13 cellular contexts compared by ENCODE assay signal in the genomic region with DNA sequence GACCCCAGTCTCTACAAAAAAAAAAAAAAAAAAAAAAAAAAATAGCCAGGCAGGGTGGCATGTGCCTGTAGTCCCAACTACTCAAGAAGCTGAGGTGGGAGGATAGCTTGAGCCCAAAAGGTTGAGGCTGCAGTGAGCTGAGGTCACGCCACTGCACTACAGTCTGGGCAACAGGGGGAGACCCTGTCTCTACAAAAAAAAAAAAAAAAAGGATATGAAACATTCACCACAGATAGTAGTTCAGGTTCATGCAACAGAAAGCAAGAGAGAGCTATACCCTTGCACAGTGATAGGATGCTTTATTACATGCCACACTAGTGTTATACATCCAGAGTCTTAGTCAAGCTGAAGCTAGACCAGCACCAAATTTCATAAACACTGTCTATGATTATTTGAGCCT.
DNase-seq lines count a peak whose midpoint lies in the region; ATAC-seq and TF ChIP-seq lines count a peak whose summit lies in the region.
"Had no signal": no experiment of that assay in that cellular context is flagged by ENCODE, and none has a peak within 500 bp of the region (broad histone marks: within the 10 kb centered on the region; RNA-seq: fewer than 3 reads in every experiment).

No MANE protein-coding gene starts in this region.

- H3K36me3 Mint-ChIP-seq in stimulated activated effector memory CD8-positive, alpha-beta T cell treated with anti-CD3 and anti-CD28 coated beads, Interleukin-12 subunit alpha, Interleukin-12 subunit beta, amount 100 ng/mL, for 72 hours, result peaks cover 20% of the 10 kb centered on the region

- no peak overlapping the region for H3K4me3 ChIP-seq in GM06990 (replicated peaks; ENCODE audit: low read depth, low read length)
- no peak overlapping the region for H3K4me3 ChIP-seq in BE2C (ENCODE audit: low read depth, low read length)
- H3K4me3 ChIP-seq in breast epithelium, result no peak overlapping the region
- H3K4me3 ChIP-seq: heart left ventricle had no signal

- POLR2A ChIA-PET in HEK293T (lab: Yijun Ruan, JAX), result no interaction called here

- no peak overlapping the region for H3K27ac Mint-ChIP-seq in stimulated activated effector memory CD8-positive, alpha-beta T cell treated with anti-CD3 and anti-CD28 coated beads, Interleukin-12 subunit alpha, Interleukin-12 subunit beta, amount 100 ng/mL, for 72 hours

- H3K9me3 ChIP-seq in BE2C (no peaks in the 10 kb centered on the region), breast epithelium (peaks cover 8 to 10% of the 10 kb centered on the region in 2 donors)

- CTCF ChIA-PET in HEK293T (lab: Yijun Ruan, JAX), result no interaction called here

- no peak overlapping the region for H3K4me3 Mint-ChIP-seq in stimulated activated effector memory CD8-positive, alpha-beta T cell treated with anti-CD3 and anti-CD28 coated beads, Interleukin-12 subunit alpha, Interleukin-12 subunit beta, amount 100 ng/mL, for 72 hours
- H3K4me3 Mint-ChIP-seq: effector memory CD8-positive, alpha-beta T cell had no signal

- ATAC-seq in GM19023 (IDR thresholded peaks at IDR 0.05; ENCODE audit: unreplicated experiment) (peak; percentile 86), HG03280 (IDR thresholded peaks at IDR 0.05; ENCODE audit: unreplicated experiment) (peak; percentile 76)
- ATAC-seq in stimulated activated effector memory CD8-positive, alpha-beta T cell treated with anti-CD3 and anti-CD28 coated beads, Interleukin-12 subunit alpha, Interleukin-12 subunit beta, amount 100 ng/mL, for 72 hours, result no peak
- ATAC-seq: effector memory CD8-positive, alpha-beta T cell; heart left ventricle had no signal

- H3K36me3 ChIP-seq in GM06990 (ENCODE audit: control insufficient read depth, insufficient read depth, low read length), result peaks cover 5% of the 10 kb centered on the region
- H3K36me3 ChIP-seq in BE2C, result peaks cover 4% of the 10 kb centered on the region; the same call in 1 of the 2 replicates
- H3K36me3 ChIP-seq in breast epithelium, result no peaks in the 10 kb centered on the region

- peak; percentile 25 for TF ChIP-seq CTCF in GM06990 (IDR thresholded peaks at IDR 0.05; ENCODE audit: insufficient read depth, low read length, poor library complexity, severe bottlenecking)
- TF ChIP-seq CTCF in BE2C (IDR thresholded peaks at IDR 0.05; ENCODE audit: low read depth, low read length), result no peak
- TF ChIP-seq CTCF in breast epithelium (IDR thresholded peaks at IDR 0.05), result no peak

- TF ChIP-seq POLR2A in breast epithelium (IDR thresholded peaks at IDR 0.05), result no peak

- intact Hi-C loops in breast epithelium (cut with DNase I; ENCODE audit: low total_unique reads), result no loop called here

- no peaks in the 10 kb centered on the region for H3K4me1 Mint-ChIP-seq in stimulated activated effector memory CD8-positive, alpha-beta T cell treated with anti-CD3 and anti-CD28 coated beads, Interleukin-12 subunit alpha, Interleukin-12 subunit beta, amount 100 ng/mL, for 72 hours

- DNase-seq in GM06990 (ENCODE audit: extremely low read depth, insufficient read length) (peak; percentile 47), HEK293T (ENCODE audit: extremely low spot score) (no peak), kidney tubule cell (ENCODE audit: low spot score) (no peak), BE2C (no peak), breast epithelium (ENCODE audit: low spot score in 2 of 2) (no peak)
- no peak for DNase-seq in stimulated activated effector memory CD8-positive, alpha-beta T cell treated with anti-CD3 and anti-CD28 coated beads, Interleukin-12 subunit alpha, Interleukin-12 subunit beta, amount 100 ng/mL, for 72 hours (ENCODE audit: low spot score in 2 of 2)
- DNase-seq: effector memory CD8-positive, alpha-beta T cell; EL; heart left ventricle; mammary epithelial cell; stimulated activated CD4-positive, alpha-beta T cell treated with anti-CD3 and anti-CD28 coated beads, Interleukin-4, amount 100 ng/mL, for 4 hours had no signal

- H3K4me1 ChIP-seq in BE2C (no peaks in the 10 kb centered on the region), breast epithelium (no peaks in the 10 kb centered on the region)

- H3K27me3 ChIP-seq in GM06990 (replicated peaks; ENCODE audit: control insufficient read depth, insufficient read depth, low read length) (no peaks in the 10 kb centered on the region), BE2C (no peaks in the 10 kb centered on the region), breast epithelium (no peaks in the 10 kb centered on the region)
- H3K27me3 ChIP-seq: heart left ventricle had no signal

- no peak overlapping the region for H3K27ac ChIP-seq in breast epithelium
- H3K27ac ChIP-seq: heart left ventricle had no signal

- no peaks in the 10 kb centered on the region for H3K9me3 Mint-ChIP-seq in stimulated activated effector memory CD8-positive, alpha-beta T cell treated with anti-CD3 and anti-CD28 coated beads, Interleukin-12 subunit alpha, Interleukin-12 subunit beta, amount 100 ng/mL, for 72 hours
- H3K9me3 Mint-ChIP-seq: effector memory CD8-positive, alpha-beta T cell had no signal

TF ChIP-seq in HEK293T, 16 proteins besides CTCF, POLR2A, EP300 and RAD21:
- TF ChIP-seq SUZ12 (IDR thresholded peaks at IDR 0.05), result no peak
- TF ChIP-seq, protein P1, sequence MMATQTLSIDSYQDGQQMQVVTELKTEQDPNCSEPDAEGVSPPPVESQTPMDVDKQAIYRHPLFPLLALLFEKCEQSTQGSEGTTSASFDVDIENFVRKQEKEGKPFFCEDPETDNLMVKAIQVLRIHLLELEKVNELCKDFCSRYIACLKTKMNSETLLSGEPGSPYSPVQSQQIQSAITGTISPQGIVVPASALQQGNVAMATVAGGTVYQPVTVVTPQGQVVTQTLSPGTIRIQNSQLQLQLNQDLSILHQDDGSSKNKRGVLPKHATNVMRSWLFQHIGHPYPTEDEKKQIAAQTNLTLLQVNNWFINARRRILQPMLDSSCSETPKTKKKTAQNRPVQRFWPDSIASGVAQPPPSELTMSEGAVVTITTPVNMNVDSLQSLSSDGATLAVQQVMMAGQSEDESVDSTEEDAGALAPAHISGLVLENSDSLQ (IDR thresholded peaks at IDR 0.05), result no peak
- no peak for TF ChIP-seq SP1 (IDR thresholded peaks at IDR 0.05)
- no peak for TF ChIP-seq LEF1 (IDR thresholded peaks at IDR 0.05; ENCODE audit: borderline replicate concordance)
- TF ChIP-seq ZNF384 (IDR thresholded peaks at IDR 0.05), result 0 out of 2 replicates have a peak, but pooled peaks have one; percentile 14
TF ChIP-seq in HEK293T: peak in this region for 1.
